8 cellular contexts compared by ENCODE assay signal in the genomic region with DNA sequence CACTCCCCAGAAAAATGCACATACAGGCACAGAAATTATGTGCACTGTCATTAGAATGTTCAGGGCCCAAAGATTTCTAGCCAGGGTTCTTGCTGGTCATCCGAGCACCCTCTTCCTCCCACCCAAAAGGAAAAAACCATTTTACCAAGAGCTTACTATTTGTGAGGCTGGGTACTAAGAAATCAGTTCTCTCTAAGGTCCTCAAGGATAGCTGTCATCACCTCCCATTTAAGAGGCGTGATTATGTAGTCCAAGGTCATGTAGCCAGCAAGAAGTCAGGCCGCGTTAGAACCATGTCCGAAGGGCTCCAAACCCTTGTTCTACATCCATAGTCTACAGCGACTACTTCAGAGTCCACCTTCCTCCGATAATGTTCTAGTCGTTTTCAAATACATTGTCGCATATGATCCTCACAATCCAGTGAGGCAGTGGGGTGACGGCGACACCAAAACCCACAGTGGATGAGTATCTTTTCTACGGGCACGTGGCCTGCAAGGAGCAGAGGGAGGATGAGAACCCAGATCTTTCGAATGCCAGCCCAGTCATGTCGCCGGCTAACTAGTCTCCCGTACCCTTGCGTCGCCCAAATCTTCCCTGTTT. TPM values are rescaled to one million over a fixed set of nuclear protein-coding genes. Genes with fewer than 3 reads are reported as not detected.
A peak's percentile ranks its signal among the peaks of the same experiment; 100 is the strongest.
DNase-seq lines count a peak whose midpoint lies in the region; ATAC-seq and TF ChIP-seq lines count a peak whose summit lies in the region.

No MANE protein-coding gene starts in this region.

- H3K36me3 Mint-ChIP-seq in T-cell (peaks cover 44% of the 10 kb centered on the region), chondrocyte (ENCODE audit: low read depth) (peaks cover 31% of the 10 kb centered on the region)
- H3K36me3 Mint-ChIP-seq in stimulated activated memory B cell treated with anti-CD40 and anti-IgM and Interleukin-4, amounts not matched to agents 10 μg/mL and 1 μg/mL and 100 μg/mL, for 72 hours = peaks cover 71% of the 10 kb centered on the region

- TF ChIP-seq POLR2A in lower leg skin (IDR thresholded peaks at IDR 0.05) = no peak

- no peaks in the 10 kb centered on the region for H3K27me3 Mint-ChIP-seq in T-cell
- no peaks in the 10 kb centered on the region for H3K27me3 Mint-ChIP-seq in chondrocyte (ENCODE audit: low read depth)
- H3K27me3 Mint-ChIP-seq in stimulated activated memory B cell treated with anti-CD40 and anti-IgM and Interleukin-4, amounts not matched to agents 10 μg/mL and 1 μg/mL and 100 μg/mL, for 72 hours = no peaks in the 10 kb centered on the region

- H3K4me3 Mint-ChIP-seq in T-cell (peak overlapping the region; percentile 92 to 99 (median 99)), chondrocyte (ENCODE audit: unreplicated experiment) (peak overlapping the region; percentile 100)
- peak overlapping the region; percentile 97 for H3K4me3 Mint-ChIP-seq in stimulated activated memory B cell treated with anti-CD40 and anti-IgM and Interleukin-4, amounts not matched to agents 10 μg/mL and 1 μg/mL and 100 μg/mL, for 72 hours

- 3 to 6% methylated on average over 19 of the region's 19 CpGs for WGBS in lower leg skin, 2 donors

- H3K4me1 Mint-ChIP-seq in T-cell (peaks cover 52 to 57% (median 54%) of the 10 kb centered on the region in 3 donors), chondrocyte (ENCODE audit: low read depth) (peaks cover 47% of the 10 kb centered on the region)
- peaks cover 63% of the 10 kb centered on the region for H3K4me1 Mint-ChIP-seq in stimulated activated memory B cell treated with anti-CD40 and anti-IgM and Interleukin-4, amounts not matched to agents 10 μg/mL and 1 μg/mL and 100 μg/mL, for 72 hours

- intact Hi-C loops in lower leg skin (cut with DNase I; ENCODE audit: low total_unique reads) = no loop called here

- peak overlapping the region; percentile 90 for H3K4me3 ChIP-seq in BJ (ENCODE audit: low read depth, low read length)
- H3K4me3 ChIP-seq in lower leg skin (ENCODE audit: low read depth, poor library complexity, severe bottlenecking) = peak overlapping the region; percentile 86

- H3K27ac Mint-ChIP-seq in T-cell (peak overlapping the region; percentile 98 to 99), chondrocyte (ENCODE audit: unreplicated experiment) (peak overlapping the region; percentile 98)
- H3K27ac Mint-ChIP-seq in stimulated activated memory B cell treated with anti-CD40 and anti-IgM and Interleukin-4, amounts not matched to agents 10 μg/mL and 1 μg/mL and 100 μg/mL, for 72 hours = peak overlapping the region; percentile 86

- peak; percentile 42 for ATAC-seq in GM19035 (IDR thresholded peaks at IDR 0.05; ENCODE audit: unreplicated experiment)
- peak; percentile 27 for ATAC-seq in HG03139 (IDR thresholded peaks at IDR 0.05; ENCODE audit: unreplicated experiment)
- peak in 3 of 4 experiments; percentile 22 to 34 (median 28) for ATAC-seq in T-cell (replicated peaks in 1 of 4)
- peak; percentile 67 for ATAC-seq in stimulated activated memory B cell treated with anti-CD40 and anti-IgM and Interleukin-4, amounts not matched to agents 10 μg/mL and 1 μg/mL and 100 μg/mL, for 72 hours

- no peak for DNase-seq in BJ (ENCODE audit: low read depth)
- peak in 13 of 34 experiments; percentile 4 to 27 (median 12) for DNase-seq in T-cell
- DNase-seq in chondrocyte (ENCODE audit: low spot score) = no peak
- DNase-seq in lower leg skin (ENCODE audit: low spot score in 2 of 2) = no peak
- DNase-seq in NCI-H2107 treated with DMSO at 0.1 percent for 48 hours (lab: John Stamatoyannopoulos, UW; ENCODE audit: unreplicated experiment) = no peak

- peaks cover 6% of the 10 kb centered on the region; the same call in 1 of the 2 replicates for H3K36me3 ChIP-seq in BJ (ENCODE audit: control insufficient read depth, insufficient read depth, low read length)

- H3K27me3 ChIP-seq in BJ (ENCODE audit: control insufficient read depth, insufficient read depth, low read length) = no peaks in the 10 kb centered on the region

- TF ChIP-seq CTCF in BJ (IDR thresholded peaks at IDR 0.05; ENCODE audit: insufficient read depth, low read depth, low read length) (no peak), chondrocyte (IDR thresholded peaks at IDR 0.05) (no peak), lower leg skin (IDR thresholded peaks at IDR 0.05) (no peak)

- H3K9me3 Mint-ChIP-seq in T-cell (no peaks in the 10 kb centered on the region), chondrocyte (ENCODE audit: low read depth) (no peaks in the 10 kb centered on the region)
- no peaks in the 10 kb centered on the region for H3K9me3 Mint-ChIP-seq in stimulated activated memory B cell treated with anti-CD40 and anti-IgM and Interleukin-4, amounts not matched to agents 10 μg/mL and 1 μg/mL and 100 μg/mL, for 72 hours

- CTCF ChIA-PET in BJ (lab: Yijun Ruan, JAX) = interaction anchor here (1.0 to 1.4 kb wide), 2 partner anchors 11 to 194 kb away, joined by 4 read pairs; no protein-coding TSS in a partner anchor
- CTCF ChIA-PET in T-cell (lab: Charles Lee) = interaction anchor here in 1 of 2 donors (0.5 to 1.7 kb wide), 6 partner anchors 9 to 393 kb away, joined by 3 to 11 read pairs (median 4); partner anchors contain the start of gene NKAPD1

- POLR2A ChIA-PET in BJ (lab: Charles Lee) = interaction anchor here (0.6 kb wide), 1 partner anchor 173 kb away, joined by 3 read pairs; no protein-coding TSS in a partner anchor
- POLR2A ChIA-PET in T-cell (lab: Charles Lee) = interaction anchor here (0.7 to 1.8 kb wide), 5 partner anchors 9 to 160 kb away, joined by 3 to 13 read pairs (median 3); partner anchors contain the start of genes NKAPD1 (in 1 of the 2) and PIH1D2 (in 1 of the 2)

RNA-seq across cellular contexts. Expression of gene TIMM8B, which starts 0.6 kb away (rescaled TPM):
- 112 and 118 TPM in 2 replicates for polyA plus RNA-seq in BJ (2011; rRNA removed)
- 7.9 and 9.2 TPM in 2 replicates for polyA minus RNA-seq in BJ (2011; rRNA and poly(A)+ RNA removed)
- total RNA-seq in T-cell (10 to 100 TPM; 13.8 to 23.7 (median 21.1) TPM), chondrocyte (56.3 to 67.9 TPM (median 56.5 TPM) in 3 replicates), lower leg skin (10 to 100 TPM; 12.4 to 49.0 (median 29.9) TPM)

RNA-seq across cellular contexts. Expression of gene SDHD, which starts 0.8 kb away (rescaled TPM):
- 131 and 207 TPM in 2 replicates for polyA plus RNA-seq in BJ (2011; rRNA removed)
- 125 and 163 TPM in 2 replicates for polyA minus RNA-seq in BJ (2011; rRNA and poly(A)+ RNA removed)
- total RNA-seq in T-cell (10 to 100 TPM; 34.3 to 71.9 (median 69.6) TPM), chondrocyte (52.0 to 62.8 TPM (median 61.5 TPM) in 3 replicates), lower leg skin (100 to 1,000 TPM in 2 of 4 donors, 10 to 100 TPM in 2; 60.9 to 142 (median 98.9) TPM)

RNA-seq across cellular contexts. Expression of gene NKAPD1, which starts 11.8 kb away (rescaled TPM):
- polyA plus RNA-seq in BJ (2011; rRNA removed) = 8.6 and 15.9 TPM in 2 replicates
- 7.2 and 8.9 TPM in 2 replicates for polyA minus RNA-seq in BJ (2011; rRNA and poly(A)+ RNA removed)
- total RNA-seq in T-cell (10 to 100 TPM; 14.6 to 22.1 (median 17.7) TPM), chondrocyte (15.5 to 18.5 TPM (median 18.2 TPM) in 3 replicates), lower leg skin (10 to 100 TPM in 3 of 4 donors, 1 to 10 TPM in 1; 8.5 to 15.6 (median 12.3) TPM)

RNA-seq across cellular contexts. Expression of gene PIH1D2, which starts 12.1 kb away (rescaled TPM):
- 0.82 and 1.7 TPM in 2 replicates for polyA plus RNA-seq in BJ (2011; rRNA removed)
- 0.43 TPM in 1 of 2 replicates, not detected in the other for polyA minus RNA-seq in BJ (2011; rRNA and poly(A)+ RNA removed)
- under 1 TPM in 3 of 5 donors, not detected in 2; 0.30 to 0.44 (median 0.36) TPM for total RNA-seq in T-cell
- total RNA-seq in chondrocyte = 0.62 to 1.4 TPM (median 1.3 TPM) in 3 replicates
- total RNA-seq in lower leg skin = 1 to 10 TPM in 2 of 4 donors, under 1 TPM in 2; 0.38 to 2.4 (median 0.90) TPM
